ENCODE assay signal across 8 cellular contexts in genomic region chr11:58592760-58593472, GRCh38. TPM values are rescaled to one million over a fixed set of nuclear protein-coding genes. Genes with fewer than 3 reads are reported as not detected.
DNase-seq lines count a peak whose midpoint lies in the region; ATAC-seq and TF ChIP-seq lines count a peak whose summit lies in the region.
"Had no signal": no experiment of that assay in that cellular context is flagged by ENCODE, and none has a peak within 500 bp of the region (broad histone marks: within the 10 kb centered on the region; RNA-seq: fewer than 3 reads in every experiment).

No MANE protein-coding gene starts in this region.

- H3K9me3 ChIP-seq in naive thymus-derived CD4-positive, alpha-beta T cell (ENCODE audit: control insufficient read depth in 2 of 3, low read length in 3 of 3), result no peaks in the 10 kb centered on the region

- H3K4me3 ChIP-seq in GM12865 (ENCODE audit: low read depth, low read length), result no peak overlapping the region
- H3K4me3 ChIP-seq in naive thymus-derived CD4-positive, alpha-beta T cell (ENCODE audit: low read length), result no peak overlapping the region

- H3K36me3 Mint-ChIP-seq in activated T-cell treated with anti-CD3 and anti-CD28 coated beads, Interleukin-2, amount 50 U/mL, for 72 hours (ENCODE audit: insufficient read depth in 2 of 2), result peaks cover 11 to 26% of the 10 kb centered on the region in 2 donors
- H3K36me3 Mint-ChIP-seq in naive thymus-derived CD4-positive, alpha-beta T cell, result peaks cover 6 to 23% (median 14%) of the 10 kb centered on the region in 5 donors

- CTCF ChIA-PET in naive thymus-derived CD4-positive, alpha-beta T cell (lab: Charles Lee), result interaction anchor here (0.7 kb wide), 1 partner anchor 37 kb away, joined by 3 read pairs; no protein-coding TSS in a partner anchor

- peak overlapping the region; percentile 70 for H3K27ac Mint-ChIP-seq in activated T-cell treated with anti-CD3 and anti-CD28 coated beads, Interleukin-2, amount 50 U/mL, for 72 hours
- H3K27ac Mint-ChIP-seq in naive thymus-derived CD4-positive, alpha-beta T cell, result peak overlapping the region in 8 of 9 donors; percentile 3 to 60 (median 43)

- ATAC-seq in HG03354 (IDR thresholded peaks at IDR 0.05; ENCODE audit: poor library complexity, severe bottlenecking, unreplicated experiment) (peak; percentile 52), GM21360 (IDR thresholded peaks at IDR 0.05; ENCODE audit: unreplicated experiment) (no peak), GM19023 (IDR thresholded peaks at IDR 0.05; ENCODE audit: unreplicated experiment) (no peak), GM18520 (IDR thresholded peaks at IDR 0.05; ENCODE audit: unreplicated experiment) (no peak)
- ATAC-seq in activated T-cell treated with anti-CD3 and anti-CD28 coated beads, Interleukin-2, amount 50 U/mL, for 72 hours (replicated peaks in 1 of 2), result peak; percentile 91 to 93
- peak; percentile 37 for ATAC-seq in naive thymus-derived CD4-positive, alpha-beta T cell

- no peaks in the 10 kb centered on the region for H3K27me3 ChIP-seq in naive thymus-derived CD4-positive, alpha-beta T cell (ENCODE audit: control insufficient read depth in 2 of 2, insufficient read depth in 2 of 2, low read length in 2 of 2)

- H3K4me3 Mint-ChIP-seq in activated T-cell treated with anti-CD3 and anti-CD28 coated beads, Interleukin-2, amount 50 U/mL, for 72 hours, result peak overlapping the region; percentile 38 to 52
- peak overlapping the region in 2 of 10 donors; percentile 5 to 24 for H3K4me3 Mint-ChIP-seq in naive thymus-derived CD4-positive, alpha-beta T cell

- DNase-seq in GM12865 (ENCODE audit: low read depth), result peak; percentile 22
- DNase-seq in activated T-cell treated with anti-CD3 and anti-CD28 coated beads, Interleukin-2, amount 50 U/mL, for 72 hours, result peak; percentile 55 to 73
- peak in 1 of 9 donors; percentile 31 for DNase-seq in naive thymus-derived CD4-positive, alpha-beta T cell
- DNase-seq: T1000 had no signal

- no peaks in the 10 kb centered on the region for H3K27me3 Mint-ChIP-seq in activated T-cell treated with anti-CD3 and anti-CD28 coated beads, Interleukin-2, amount 50 U/mL, for 72 hours (ENCODE audit: low read depth)
- no peaks in the 10 kb centered on the region for H3K27me3 Mint-ChIP-seq in naive thymus-derived CD4-positive, alpha-beta T cell

- no peak for TF ChIP-seq CTCF in GM12865 (IDR thresholded peaks at IDR 0.05; ENCODE audit: insufficient read depth, low read depth, low read length, missing control alignments)

- no peaks in the 10 kb centered on the region for H3K9me3 Mint-ChIP-seq in activated T-cell treated with anti-CD3 and anti-CD28 coated beads, Interleukin-2, amount 50 U/mL, for 72 hours
- no peaks in the 10 kb centered on the region for H3K9me3 Mint-ChIP-seq in naive thymus-derived CD4-positive, alpha-beta T cell

- intact Hi-C loops in naive thymus-derived CD4-positive, alpha-beta T cell (cut with micrococcal nuclease), result loop anchor here in 1 of 2 donors (1.0 kb wide), 1 partner anchor 11 kb away; no protein-coding TSS in a partner anchor

- no peak overlapping the region for H3K27ac ChIP-seq in naive thymus-derived CD4-positive, alpha-beta T cell (ENCODE audit: low read depth, low read length)

- H3K36me3 ChIP-seq in naive thymus-derived CD4-positive, alpha-beta T cell (ENCODE audit: control insufficient read depth in 2 of 3, insufficient read depth in 3 of 3, low read length in 3 of 3), result peaks cover 0 to 8% (median 0%) of the 10 kb centered on the region in 3 experiments

- POLR2A ChIA-PET in naive thymus-derived CD4-positive, alpha-beta T cell (lab: Charles Lee), result interaction anchor here (1.3 kb wide), 1 partner anchor 17 kb away, joined by 4 read pairs; the partner anchor contains the start of gene LPXN

- peaks cover 88% of the 10 kb centered on the region for H3K4me1 Mint-ChIP-seq in activated T-cell treated with anti-CD3 and anti-CD28 coated beads, Interleukin-2, amount 50 U/mL, for 72 hours (ENCODE audit: low read depth)
- H3K4me1 Mint-ChIP-seq in naive thymus-derived CD4-positive, alpha-beta T cell, result peaks cover 39 to 96% (median 88%) of the 10 kb centered on the region in 7 donors

- H3K4me1 ChIP-seq in naive thymus-derived CD4-positive, alpha-beta T cell (ENCODE audit: control insufficient read depth in 2 of 2, insufficient read depth in 2 of 2, low read length in 2 of 2), result peaks cover 0 to 26% of the 10 kb centered on the region in 2 donors

RNA-seq across cellular contexts. Expression of gene ZFP91, which starts 14.1 kb away (rescaled TPM):
- 10 to 100 TPM; 43.4 to 48.4 TPM for total RNA-seq in activated T-cell treated with anti-CD3 and anti-CD28 coated beads, Interleukin-2, amount 50 U/mL, for 72 hours
- total RNA-seq in naive thymus-derived CD4-positive, alpha-beta T cell, result 10 to 100 TPM; 36.9 to 53.8 (median 40.9) TPM
- polyA plus RNA-seq in naive thymus-derived CD4-positive, alpha-beta T cell, result 1 to 10 TPM; 6.5 to 7.2 TPM

RNA-seq across cellular contexts. Expression of gene LPXN, which starts 17.3 kb away (rescaled TPM):
- 100 to 1,000 TPM; 113 to 121 TPM for total RNA-seq in activated T-cell treated with anti-CD3 and anti-CD28 coated beads, Interleukin-2, amount 50 U/mL, for 72 hours
- total RNA-seq in naive thymus-derived CD4-positive, alpha-beta T cell, result 100 to 1,000 TPM in 3 of 5 experiments, 10 to 100 TPM in 2; 58.2 to 147 (median 142) TPM
- polyA plus RNA-seq in naive thymus-derived CD4-positive, alpha-beta T cell, result 100 to 1,000 TPM; 169 to 215 TPM

RNA-seq across cellular contexts. Expression of gene CNTF, which starts 29.5 kb away (rescaled TPM):
- total RNA-seq in activated T-cell treated with anti-CD3 and anti-CD28 coated beads, Interleukin-2, amount 50 U/mL, for 72 hours, result 1 to 10 TPM; 4.5 to 5.0 TPM
- total RNA-seq in naive thymus-derived CD4-positive, alpha-beta T cell, result 1 to 10 TPM; 2.9 to 4.9 (median 4.0) TPM
- under 1 TPM in 1 of 2 donors, not detected in 1; 0.10 TPM for polyA plus RNA-seq in naive thymus-derived CD4-positive, alpha-beta T cell

Comparison
In these comparisons a context has a peak if more than half of its experiments do, and no peak if none do; other contexts are left out.
1. ATAC-seq: peak in HG03354 (single experiment), activated T-cell treated with anti-CD3 and anti-CD28 coated beads, Interleukin-2, amount 50 U/mL, for 72 hours (2 of 2) and naive thymus-derived CD4-positive, alpha-beta T cell (single experiment); none in GM21360 (single experiment), GM19023 (single experiment) and GM18520 (single experiment).